ENCODE assay signal across 9 cellular contexts in genomic region chr13:44574466-44574855, GRCh38. TPM values are rescaled to one million over a fixed set of nuclear protein-coding genes. Genes with fewer than 3 reads are reported as not detected.
DNase-seq lines count a peak whose midpoint lies in the region; ATAC-seq and TF ChIP-seq lines count a peak whose summit lies in the region.
"Had no signal": no experiment of that assay in that cellular context is flagged by ENCODE, and none has a peak within 500 bp of the region (broad histone marks: within the 10 kb centered on the region; RNA-seq: fewer than 3 reads in every experiment).

No MANE protein-coding gene starts in this region.

- H3K9me3 Mint-ChIP-seq in Caco-2 (ENCODE audit: unreplicated experiment) (no peaks in the 10 kb centered on the region), progenitor cell of endocrine pancreas (ENCODE audit: low read depth) (no peaks in the 10 kb centered on the region)

- H3K4me3 ChIP-seq in Caco-2 (ENCODE audit: low read depth, low read length) (no peak overlapping the region), PC-3 (ENCODE audit: low read length) (peak overlapping the region; percentile 84), esophagus muscularis mucosa (peak overlapping the region; percentile 88 to 98 (median 95))

- H3K4me1 ChIP-seq in Caco-2 (peaks cover 30% of the 10 kb centered on the region), PC-3 (ENCODE audit: insufficient read depth, low read length) (peaks cover 39% of the 10 kb centered on the region), esophagus muscularis mucosa (peaks cover 38 to 61% (median 58%) of the 10 kb centered on the region in 4 donors)

- no peaks in the 10 kb centered on the region for H3K27me3 ChIP-seq in Caco-2 (replicated peaks; ENCODE audit: control insufficient read depth, insufficient read depth, low read length)
- H3K27me3 ChIP-seq in PC-3 (ENCODE audit: low read length), result no peaks in the 10 kb centered on the region
- H3K27me3 ChIP-seq in esophagus muscularis mucosa, result no peaks in the 10 kb centered on the region

- TF ChIP-seq POLR2A in esophagus muscularis mucosa (IDR thresholded peaks at IDR 0.05; ENCODE audit: low read depth), result no peak

- H3K36me3 ChIP-seq in Caco-2 (ENCODE audit: control insufficient read depth, insufficient read depth, low read length) (peaks cover 1% of the 10 kb centered on the region; the same call in 1 of the 2 replicates), PC-3 (ENCODE audit: low read depth, low read length) (0 out of 2 replicates have a peak, but pooled peaks cover 3% of the 10 kb centered on the region), esophagus muscularis mucosa (peaks cover 0 to 5% (median 0%) of the 10 kb centered on the region in 4 donors)

- H2AFZ ChIP-seq in PC-3 (ENCODE audit: low read length), result no peak overlapping the region

- peaks cover 75% of the 10 kb centered on the region for H3K79me2 ChIP-seq in PC-3 (ENCODE audit: low read length)

- no peaks in the 10 kb centered on the region for H3F3A ChIP-seq in PC-3 (ENCODE audit: low read length, unreplicated experiment)

- POLR2A ChIA-PET in Caco-2 (lab: Charles Lee), result no interaction called here
- POLR2A ChIA-PET in PC-3 (lab: Charles Lee; ENCODE audit: unreplicated experiment), result interaction anchor here (0.6 kb wide), 1 partner anchor 34 kb away, joined by 3 read pairs; no protein-coding TSS in a partner anchor
- POLR2A ChIA-PET in GM10248 (lab: Yijun Ruan, JAX), result no interaction called here

- CTCF ChIA-PET in Caco-2 (lab: Charles Lee), result interaction anchor here (0.7 to 1.0 kb wide), 2 partner anchors 51 to 343 kb away, joined by 3 read pairs; no protein-coding TSS in a partner anchor
- CTCF ChIA-PET in PC-3 (lab: Charles Lee), result interaction anchor here (0.9 to 1.0 kb wide), 2 partner anchors 92 to 185 kb away, joined by 3 to 4 read pairs; no protein-coding TSS in a partner anchor
- CTCF ChIA-PET in GM10248 (lab: Yijun Ruan, JAX), result interaction anchor here (1.0 to 1.4 kb wide), 2 partner anchors 10 to 25 kb away, joined by 3 read pairs; no protein-coding TSS in a partner anchor

- BruUV-seq in Caco-2 (replicated peaks; lab: Mats Ljungman, UMichigan) (TSS peak; percentile 6), PC-3 (replicated peaks; lab: Mats Ljungman, UMichigan) (no TSS peak)

- H3K27ac ChIP-seq in PC-3 (ENCODE audit: low read length), result peak overlapping the region; percentile 15; the same call in 1 of the 2 replicates
- H3K27ac ChIP-seq in esophagus muscularis mucosa (replicated peaks in 1 of 4), result peak overlapping the region in 2 of 4 donors; percentile 12 to 100

- intact Hi-C loops in Caco-2 (cut with micrococcal nuclease; ENCODE audit: unreplicated experiment) (loop anchor here (10.0 kb wide), 1 partner anchor 400 kb away; no protein-coding TSS in a partner anchor), PC-3 (cut with micrococcal nuclease) (loop anchor here (5.0 kb wide), 1 partner anchor 87 kb away; no protein-coding TSS in a partner anchor), esophagus muscularis mucosa (cut with DNase I) (loop anchor here (5.0 to 10.0 kb wide), 2 partner anchors 92 to 330 kb away; no protein-coding TSS in a partner anchor)

- peaks cover 25% of the 10 kb centered on the region for H3K4me1 Mint-ChIP-seq in Caco-2 (ENCODE audit: low read depth, unreplicated experiment)
- peaks cover 54% of the 10 kb centered on the region for H3K4me1 Mint-ChIP-seq in progenitor cell of endocrine pancreas (ENCODE audit: low read depth)

- H3K9me2 ChIP-seq in PC-3 (replicated peaks; ENCODE audit: low read length), result no peaks in the 10 kb centered on the region

- peaks cover 7% of the 10 kb centered on the region for H3K36me3 Mint-ChIP-seq in Caco-2 (ENCODE audit: insufficient read depth, unreplicated experiment)
- H3K36me3 Mint-ChIP-seq in progenitor cell of endocrine pancreas (ENCODE audit: insufficient read depth), result peaks cover 12% of the 10 kb centered on the region

- peak overlapping the region; percentile 81; the same call in 1 of the 2 replicates for H3K9ac ChIP-seq in PC-3 (ENCODE audit: low read length)

- no peak for TF ChIP-seq EP300 in esophagus muscularis mucosa (IDR thresholded peaks at IDR 0.05)

- 80% methylated on average over 1 of the region's 1 CpG for WGBS in esophagus muscularis mucosa

- DNase-seq in Caco-2, result no peak
- DNase-seq in PC-3, result peak; percentile 38
- no peak for DNase-seq in esophagus muscularis mucosa (ENCODE audit: extremely low spot score)
- no peak for DNase-seq in progenitor cell of endocrine pancreas (ENCODE audit: low spot score, unreplicated experiment)
- DNase-seq in DMS79 (lab: John Stamatoyannopoulos, UW), result no peak
- DNase-seq in germinal center (ENCODE audit: low spot score), result no peak
- DNase-seq in GM10248 (ENCODE audit: extremely low spot score), result no peak
- DNase-seq: T1000 had no signal

- H3K4me3 Mint-ChIP-seq in Caco-2 (ENCODE audit: unreplicated experiment), result peak overlapping the region; percentile 74
- H3K4me3 Mint-ChIP-seq in progenitor cell of endocrine pancreas (ENCODE audit: low read depth), result peak overlapping the region; percentile 96

- TF ChIP-seq CTCF in Caco-2 (IDR thresholded peaks at IDR 0.05; ENCODE audit: insufficient read depth in 1 of 2, low read depth in 1 of 2, low read length in 1 of 2, severe bottlenecking in 1 of 2, unreplicated experiment in 1 of 2), result no peak
- TF ChIP-seq CTCF in PC-3 (conservative IDR thresholded peaks at IDR 0.05; ENCODE audit: low read depth, low read length), result no peak
- TF ChIP-seq CTCF in esophagus muscularis mucosa (IDR thresholded peaks at IDR 0.05), result no peak
- TF ChIP-seq CTCF in progenitor cell of endocrine pancreas (IDR thresholded peaks at IDR 0.05; ENCODE audit: unreplicated experiment), result no peak
- TF ChIP-seq CTCF in GM10248 (IDR thresholded peaks at IDR 0.05; ENCODE audit: control extremely low read depth, extremely low read depth, low read depth, missing control alignments), result no peak

- peaks cover 26% of the 10 kb centered on the region for H4K20me1 ChIP-seq in PC-3 (ENCODE audit: low read length)

- ATAC-seq in PC-3, result no peak; the same call in 1 of the 2 replicates
- ATAC-seq in GM19324 (IDR thresholded peaks at IDR 0.05; ENCODE audit: low FRiP score, unreplicated experiment), result no peak

- peak overlapping the region; percentile 94 for H3K4me2 ChIP-seq in PC-3 (ENCODE audit: low read length)

- H3K27ac Mint-ChIP-seq in Caco-2 (ENCODE audit: unreplicated experiment) (no peak overlapping the region), progenitor cell of endocrine pancreas (no peak overlapping the region)

- no peaks in the 10 kb centered on the region for H3K9me3 ChIP-seq in Caco-2
- no peaks in the 10 kb centered on the region for H3K9me3 ChIP-seq in PC-3 (ENCODE audit: low read length)
- H3K9me3 ChIP-seq in esophagus muscularis mucosa, result no peaks in the 10 kb centered on the region

- H3K27me3 Mint-ChIP-seq in Caco-2 (ENCODE audit: insufficient read depth, unreplicated experiment) (no peaks in the 10 kb centered on the region), progenitor cell of endocrine pancreas (no peaks in the 10 kb centered on the region)

RNA-seq across cellular contexts. Expression of gene TSC22D1, which starts 1.7 kb away (rescaled TPM):
- 140 and 159 TPM in 2 replicates for total RNA-seq in Caco-2 (2022)
- total RNA-seq in PC-3 (2014; rRNA removed), result 163 and 194 TPM in 2 replicates
- total RNA-seq in esophagus muscularis mucosa, result 100 to 1,000 TPM; 199 to 263 (median 248) TPM
- total RNA-seq in progenitor cell of endocrine pancreas, result 146 and 153 TPM in 2 replicates
